ENCODE assay signal across 20 cellular contexts in the genomic region with DNA sequence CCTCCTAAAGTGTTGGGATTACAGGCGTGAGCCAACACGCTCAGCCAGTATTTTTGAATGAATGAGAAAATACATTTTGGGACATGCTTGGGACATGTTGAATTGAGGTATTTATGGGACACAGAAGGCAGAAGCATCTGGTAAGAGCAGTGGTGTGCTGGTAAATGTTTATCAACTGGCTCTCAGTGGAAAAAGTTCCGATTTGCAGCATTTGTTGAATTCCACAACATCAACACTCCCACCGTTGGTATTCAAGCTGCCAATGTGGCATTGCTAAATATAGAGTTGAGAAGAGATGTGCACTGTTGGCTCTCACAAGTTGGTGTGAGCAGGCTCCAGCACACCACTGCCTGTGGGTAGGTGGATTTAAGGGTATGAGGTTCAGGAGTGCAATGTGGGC. TPM values are rescaled to one million over a fixed set of nuclear protein-coding genes. Genes with fewer than 3 reads are reported as not detected.
DNase-seq lines count a peak whose midpoint lies in the region; ATAC-seq, FAIRE-seq and TF ChIP-seq lines count a peak whose summit lies in the region.
"Had no signal": no experiment of that assay in that cellular context is flagged by ENCODE, and none has a peak within 500 bp of the region (broad histone marks: within the 10 kb centered on the region; RNA-seq: fewer than 3 reads in every experiment).

No MANE protein-coding gene starts in this region.

- POLR2A ChIA-PET in SK-N-SH (lab: Yijun Ruan, JAX): no interaction called here

- peak; percentile 22; the same call in 2 of the 3 replicates for ATAC-seq in SK-N-SH treated with all-trans-retinoic acid at 6 μM for 48 hours
- ATAC-seq in heart left ventricle: peak; percentile 53 to 70 (median 62)
- ATAC-seq in psoas muscle: no peak
- ATAC-seq: activated naive CD8-positive, alpha-beta T cell treated with anti-CD3 and anti-CD28 coated beads, Interleukin-2, amount 50 U/mL, for 24 hours; esophagus mucosa had no signal

- H3K27me3 ChIP-seq in SK-N-SH (ENCODE audit: insufficient read depth) (no peaks in the 10 kb centered on the region), bronchial epithelial cell (ENCODE audit: control insufficient read depth, insufficient read depth, low read length) (no peaks in the 10 kb centered on the region), heart left ventricle (no peaks in the 10 kb centered on the region), psoas muscle (ENCODE audit: insufficient read depth in 3 of 3, low read length in 2 of 3) (no peaks in the 10 kb centered on the region)

- TF ChIP-seq CTCF in SK-N-SH (IDR thresholded peaks at IDR 0.05) (no peak), bronchial epithelial cell (IDR thresholded peaks at IDR 0.05; ENCODE audit: insufficient read depth, low read length, severe bottlenecking) (no peak), heart left ventricle (IDR thresholded peaks at IDR 0.05) (no peak), psoas muscle (IDR thresholded peaks at IDR 0.05) (no peak)

- no peaks in the 10 kb centered on the region for H3K9me3 ChIP-seq in SK-N-SH
- peaks cover 0 to 8% (median 0%) of the 10 kb centered on the region in 12 donors for H3K9me3 ChIP-seq in heart left ventricle
- H3K9me3 ChIP-seq in psoas muscle: no peaks in the 10 kb centered on the region

- H3K4me3 ChIP-seq in SK-N-SH (ENCODE audit: low read depth in 2 of 2, low read length in 1 of 2): no peak overlapping the region
- no peak overlapping the region for H3K4me3 ChIP-seq in bronchial epithelial cell (ENCODE audit: low read depth, low read length)
- H3K4me3 ChIP-seq in heart left ventricle: no peak overlapping the region
- H3K4me3 ChIP-seq in psoas muscle: no peak overlapping the region

- CTCF ChIA-PET in SK-N-SH (lab: Yijun Ruan, JAX): interaction anchor here (1.2 kb wide), 1 partner anchor 10 kb away, joined by 3 read pairs; no protein-coding TSS in a partner anchor

- H3K36me3 ChIP-seq in SK-N-SH (replicated peaks in 1 of 2; ENCODE audit: control insufficient read depth in 1 of 2, insufficient read depth in 2 of 2, low read length in 1 of 2): no peaks in the 10 kb centered on the region
- H3K36me3 ChIP-seq in bronchial epithelial cell (ENCODE audit: control insufficient read depth, insufficient read depth, low read length): no peaks in the 10 kb centered on the region
- peaks cover 0 to 13% (median 0%) of the 10 kb centered on the region in 9 donors for H3K36me3 ChIP-seq in heart left ventricle
- no peaks in the 10 kb centered on the region for H3K36me3 ChIP-seq in psoas muscle (ENCODE audit: insufficient read depth in 1 of 2, low read depth in 1 of 2)

- H3F3A ChIP-seq in SK-N-SH (replicated peaks; ENCODE audit: insufficient read depth): no peaks in the 10 kb centered on the region

- H3K9me2 ChIP-seq in SK-N-SH: no peaks in the 10 kb centered on the region

- no peaks in the 10 kb centered on the region for H3K79me2 ChIP-seq in SK-N-SH (ENCODE audit: insufficient read depth)

- intact Hi-C loops in heart left ventricle (cut with DNase I) (loop anchor here in 8 of 10 donors (5.0 to 10.0 kb wide), 7 partner anchors 115 to 475 kb away; partner anchors contain the start of genes EPM2AIP1 (in 1 of the 8) and MLH1 (in 1 of the 8)), psoas muscle (cut with DNase I) (loop anchor here in 1 of 2 donors (5.0 kb wide), 2 partner anchors 38 to 188 kb away; partner anchors contain the start of gene LRRFIP2), posterior vena cava (cut with DNase I) (loop anchor here (10.0 kb wide), 1 partner anchor 185 kb away; no protein-coding TSS in a partner anchor)

- no peak overlapping the region for H3K9ac ChIP-seq in SK-N-SH
- H3K9ac ChIP-seq: KMS-11 had no signal

- TF ChIP-seq RAD21 in SK-N-SH (IDR thresholded peaks at IDR 0.05; ENCODE audit: low read length): no peak

- no peak for DNase-seq in SK-N-SH
- DNase-seq in bronchial epithelial cell (ENCODE audit: low read depth): peak; percentile 70
- DNase-seq in heart left ventricle: no peak
- DNase-seq in renal cortical epithelial cell (ENCODE audit: low read depth): peak; percentile 17
- DNase-seq in DMS53 (lab: John Stamatoyannopoulos, UW): no peak
- DNase-seq in psoas muscle: no peak
- no peak for DNase-seq in posterior vena cava (ENCODE audit: low spot score)
- DNase-seq: activated CD4-positive, alpha-beta T cell treated with anti-CD3 and anti-CD28 coated beads for 4 hours; activated CD8-positive, alpha-beta memory T cell treated with anti-CD3 and anti-CD28 coated beads, Interleukin-2, amount 50 U/mL, for 4 hours; activated naive CD8-positive, alpha-beta T cell treated with anti-CD3 and anti-CD28 coated beads, Interleukin-2, amount 50 U/mL, for 24 hours; CD4-positive, alpha-beta T cell; kidney; NCI-H2081 treated with DMSO at 0.1 percent for 48 hours; NCI-H510A treated with DMSO at 0.1 percent for 48 hours; nephron progenitor cell; SW 1271 had no signal

- H3K4me1 ChIP-seq in SK-N-SH (ENCODE audit: control insufficient read depth in 1 of 2, insufficient read depth in 2 of 2, low read depth in 1 of 2, low read length in 1 of 2): peaks cover 0 to 6% of the 10 kb centered on the region in 2 experiments; a peak in 1 of 4 replicates
- H3K4me1 ChIP-seq in heart left ventricle: peaks cover 0 to 7% (median 0%) of the 10 kb centered on the region in 12 donors
- no peaks in the 10 kb centered on the region for H3K4me1 ChIP-seq in psoas muscle

- H3K27ac ChIP-seq in SK-N-SH (ENCODE audit: low read depth in 2 of 2, low read length in 1 of 2) (peak overlapping the region in 1 of 2 experiments; percentile 43; a peak in 1 of 4 replicates), heart left ventricle (peak overlapping the region in 3 of 12 donors; percentile 25 to 49 (median 34)), psoas muscle (no peak overlapping the region)
- H3K27ac ChIP-seq: 22Rv1, KMS-11 had no signal

- H3K4me2 ChIP-seq in SK-N-SH: no peak overlapping the region
- H3K4me2 ChIP-seq: KMS-11 had no signal

- 80% methylated on average over 4 of the region's 4 CpGs for WGBS in SK-N-SH (ENCODE audit: low lambda C conversion rate)
- 47 to 67% (median 58%) methylated on average over 4 of the region's 4 CpGs for WGBS in heart left ventricle, 4 donors
- 55 to 63% (median 59%) methylated on average over 4 of the region's 4 CpGs for WGBS in psoas muscle, 3 donors

- FAIRE-seq in bronchial epithelial cell (lab: Jason Lieb, UNC): no peak
- FAIRE-seq: kidney had no signal

- no peak for TF ChIP-seq POLR2A in heart left ventricle (IDR thresholded peaks at IDR 0.05)

- no peak for TF ChIP-seq EP300 in SK-N-SH (IDR thresholded peaks at IDR 0.05; ENCODE audit: borderline replicate concordance in 1 of 2, low read depth in 1 of 2, low read length in 1 of 2)

- no peak overlapping the region for H2AFZ ChIP-seq in SK-N-SH (ENCODE audit: low read depth)

- H4K20me1 ChIP-seq in SK-N-SH (ENCODE audit: insufficient read depth): no peaks in the 10 kb centered on the region

TF ChIP-seq in SK-N-SH treated with all-trans-retinoic acid at 6 μM for 48 hours, 23 proteins besides CTCF, POLR2A, EP300 and RAD21 (continues in another document):
- TF ChIP-seq, protein P1, sequence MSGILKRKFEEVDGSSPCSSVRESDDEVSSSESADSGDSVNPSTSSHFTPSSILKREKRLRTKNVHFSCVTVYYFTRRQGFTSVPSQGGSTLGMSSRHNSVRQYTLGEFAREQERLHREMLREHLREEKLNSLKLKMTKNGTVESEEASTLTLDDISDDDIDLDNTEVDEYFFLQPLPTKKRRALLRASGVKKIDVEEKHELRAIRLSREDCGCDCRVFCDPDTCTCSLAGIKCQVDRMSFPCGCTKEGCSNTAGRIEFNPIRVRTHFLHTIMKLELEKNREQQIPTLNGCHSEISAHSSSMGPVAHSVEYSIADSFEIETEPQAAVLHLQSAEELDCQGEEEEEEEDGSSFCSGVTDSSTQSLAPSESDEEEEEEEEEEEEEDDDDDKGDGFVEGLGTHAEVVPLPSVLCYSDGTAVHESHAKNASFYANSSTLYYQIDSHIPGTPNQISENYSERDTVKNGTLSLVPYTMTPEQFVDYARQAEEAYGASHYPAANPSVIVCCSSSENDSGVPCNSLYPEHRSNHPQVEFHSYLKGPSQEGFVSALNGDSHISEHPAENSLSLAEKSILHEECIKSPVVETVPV (CRISPR knock-in tag; IDR thresholded peaks at IDR 0.05): no peak
- TF ChIP-seq SNAI2 (CRISPR knock-in tag; IDR thresholded peaks at IDR 0.05) (no peak), OSR1 (CRISPR knock-in tag; IDR thresholded peaks at IDR 0.05) (no peak)

TF ChIP-seq in SK-N-SH, 30 proteins besides CTCF, POLR2A, EP300 and RAD21:
- no peak for TF ChIP-seq TAF1 (IDR thresholded peaks at IDR 0.05; ENCODE audit: borderline replicate concordance, low read depth, low read length)
TF ChIP-seq in SK-N-SH: peak in this region for 0.

RNA-seq across cellular contexts. Expression of gene GOLGA4, which starts 32.8 kb away (rescaled TPM):
- 5.4 and 6.8 TPM in 2 replicates for polyA plus RNA-seq in SK-N-SH (2012; rRNA removed)
- polyA plus RNA-seq in SK-N-SH (2012; cell fraction: cytosol; rRNA removed): 8.6 and 13.1 TPM in 2 replicates
- 4.0 and 7.2 TPM in 2 replicates for polyA plus RNA-seq in SK-N-SH (2012; cell fraction: nucleus; rRNA removed)
- total RNA-seq in bronchial epithelial cell: 73.5 and 88.5 TPM in 2 replicates
- 100 to 1,000 TPM; 110 to 235 (median 183) TPM for total RNA-seq in heart left ventricle
- polyA plus RNA-seq in heart left ventricle: 10 to 100 TPM; 63.2 to 97.2 TPM
- total RNA-seq in renal cortical epithelial cell: 48.8 and 100.0 TPM in 2 replicates
- total RNA-seq in psoas muscle: 100 to 1,000 TPM; 149 to 315 (median 218) TPM
- polyA plus RNA-seq in psoas muscle: 100 to 1,000 TPM in 1 of 3 donors, 10 to 100 TPM in 2; 68.8 to 228 (median 99.0) TPM
- total RNA-seq in posterior vena cava: 100 to 1,000 TPM in 1 of 2 donors, 10 to 100 TPM in 1; 96.7 to 144 TPM

RNA-seq across cellular contexts. Expression of gene LRRFIP2, which starts 35.8 kb away (rescaled TPM):
- polyA plus RNA-seq in SK-N-SH (2012; rRNA removed) (27.2 and 29.8 TPM in 2 replicates), heart left ventricle (10 to 100 TPM; 67.7 to 94.4 TPM), psoas muscle (100 to 1,000 TPM in 1 of 3 donors, 10 to 100 TPM in 2; 35.7 to 135 (median 75.1) TPM)
- 35.1 and 44.4 TPM in 2 replicates for polyA plus RNA-seq in SK-N-SH (2012; cell fraction: cytosol; rRNA removed)
- 24.2 and 39.5 TPM in 2 replicates for polyA plus RNA-seq in SK-N-SH (2012; cell fraction: nucleus; rRNA removed)
- total RNA-seq in bronchial epithelial cell (67.7 and 113 TPM in 2 replicates), heart left ventricle (100 to 1,000 TPM in 7 of 9 donors, 10 to 100 TPM in 2; 85.5 to 161 (median 114) TPM), renal cortical epithelial cell (76.9 and 104 TPM in 2 replicates), psoas muscle (100 to 1,000 TPM; 124 to 163 (median 138) TPM), posterior vena cava (10 to 100 TPM; 48.0 to 57.2 TPM)

Comparison
In these comparisons a context has a peak if more than half of its experiments do, and no peak if none do; other contexts are left out.
1. ATAC-seq: peak in SK-N-SH treated with all-trans-retinoic acid at 6 μM for 48 hours (single experiment) and heart left ventricle (4 of 4); none in psoas muscle (0 of 4).
2. DNase-seq: peak in bronchial epithelial cell (single experiment) and renal cortical epithelial cell (single experiment); none in SK-N-SH (single experiment), heart left ventricle (0 of 5), DMS53 (single experiment), psoas muscle (0 of 2) and posterior vena cava (single experiment).